Comparison of ENCODE assay signal across 8 cellular contexts in genomic region chr6:100228437-100229424, GRCh38.
DNase-seq lines count a peak whose midpoint lies in the region; ATAC-seq, FAIRE-seq and TF ChIP-seq lines count a peak whose summit lies in the region.

No MANE protein-coding gene starts in this region.

- peaks cover 19 to 22% (median 21%) of the 10 kb centered on the region in 3 donors for H3K27me3 Mint-ChIP-seq in CD14-positive monocyte (ENCODE audit: low read depth in 3 of 3)
- H3K27me3 Mint-ChIP-seq in naive thymus-derived CD8-positive, alpha-beta T cell: peaks cover 13 to 21% (median 18%) of the 10 kb centered on the region in 5 donors

- POLR2A ChIA-PET in naive thymus-derived CD8-positive, alpha-beta T cell (lab: Charles Lee): no interaction called here

- intact Hi-C loops in CD14-positive monocyte (cut with micrococcal nuclease): no loop called here

- peak overlapping the region; percentile 62 to 86 for H3K4me3 Mint-ChIP-seq in CD14-positive monocyte
- peak overlapping the region; percentile 1 to 84 (median 49) for H3K4me3 Mint-ChIP-seq in naive thymus-derived CD8-positive, alpha-beta T cell

- peaks cover 0 to 2% (median 0%) of the 10 kb centered on the region in 7 donors for H3K9me3 Mint-ChIP-seq in CD14-positive monocyte
- peaks cover 0 to 2% (median 0%) of the 10 kb centered on the region in 9 donors for H3K9me3 Mint-ChIP-seq in naive thymus-derived CD8-positive, alpha-beta T cell

- peak; percentile 94 for FAIRE-seq in GM19239 (lab: Jason Lieb, UNC)

- peaks cover 8% of the 10 kb centered on the region for H3K4me1 Mint-ChIP-seq in CD14-positive monocyte
- peaks cover 0 to 12% (median 8%) of the 10 kb centered on the region in 4 donors for H3K4me1 Mint-ChIP-seq in naive thymus-derived CD8-positive, alpha-beta T cell

- H3K27ac ChIP-seq in substantia nigra (ENCODE audit: low read depth, low read length, poor library complexity, severe bottlenecking): no peak overlapping the region

- TF ChIP-seq CTCF in CD14-positive monocyte (IDR thresholded peaks at IDR 0.05): no peak
- peak; percentile 41 for TF ChIP-seq CTCF in fibroblast of pulmonary artery (IDR thresholded peaks at IDR 0.05; ENCODE audit: low read length, missing control alignments)

- DNase-seq in CD14-positive monocyte (ENCODE audit: low spot score) (no peak), GM19239 (ENCODE audit: insufficient read length, low spot score) (peak; percentile 64), NOMO-1 treated with DMSO at 0.1 percent for 48 hours (lab: John Stamatoyannopoulos, UW; ENCODE audit: unreplicated experiment) (peak; percentile 71), fibroblast of pulmonary artery (ENCODE audit: low read depth) (peak; percentile 68), substantia nigra (lab: John Stamatoyannopoulos, UW) (peak in 42 of 49 donors; percentile 2 to 57 (median 22))
- DNase-seq in activated T-cell treated with anti-CD3 and anti-CD28 coated beads, Interleukin-2, amount 50 U/mL, for 1 hour: peak; percentile 26
- DNase-seq in naive thymus-derived CD8-positive, alpha-beta T cell: peak in 3 of 10 donors; percentile 1 to 13 (median 13)

- H3K27ac Mint-ChIP-seq in CD14-positive monocyte: no peak overlapping the region
- peak overlapping the region in 2 of 10 donors; percentile 31 to 32 for H3K27ac Mint-ChIP-seq in naive thymus-derived CD8-positive, alpha-beta T cell

- peak; percentile 97 for ATAC-seq in HG03378 (IDR thresholded peaks at IDR 0.05; ENCODE audit: unreplicated experiment)
- ATAC-seq in naive thymus-derived CD8-positive, alpha-beta T cell: peak in 1 of 2 donors; percentile 35

- H3K4me3 ChIP-seq in fibroblast of pulmonary artery (replicated peaks; ENCODE audit: low read depth, low read length): peak overlapping the region; percentile 56

- peaks cover 0 to 1% of the 10 kb centered on the region in 2 donors for H3K36me3 Mint-ChIP-seq in CD14-positive monocyte
- no peaks in the 10 kb centered on the region for H3K36me3 Mint-ChIP-seq in naive thymus-derived CD8-positive, alpha-beta T cell
